In the genomic region with DNA sequence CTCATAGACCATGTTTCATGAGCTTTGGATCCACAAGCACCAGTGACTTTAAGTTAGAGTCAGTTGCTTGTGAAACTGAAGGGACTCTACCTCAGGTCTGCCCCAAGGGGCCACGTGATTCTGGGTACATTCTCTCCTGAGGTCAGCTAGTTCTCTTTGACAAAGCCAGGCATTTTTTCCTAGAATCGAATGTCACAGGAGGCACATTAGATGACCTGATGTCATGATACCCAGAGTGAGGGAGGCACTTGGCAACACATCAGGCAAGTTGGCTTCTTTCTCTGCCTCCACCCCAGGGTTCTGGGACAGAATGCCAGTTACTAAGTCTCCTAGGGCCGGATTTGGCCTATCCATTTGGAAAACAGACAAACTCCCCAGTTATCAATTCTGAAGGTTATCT, we compare ENCODE assay signal across 19 cellular contexts.
"Had no signal": no experiment of that assay in that cellular context is flagged by ENCODE, and none has a peak within 500 bp of the region (broad histone marks: within the 10 kb centered on the region; RNA-seq: fewer than 3 reads in every experiment).

No MANE protein-coding gene starts in this region.

- H3K27ac Mint-ChIP-seq: activated CD4-positive, alpha-beta memory T cell treated with anti-CD3 and anti-CD28 coated beads, Interleukin-2, amount 10 ng/mL, durations not matched to agents 7 days and 5 days; activated CD8-positive, alpha-beta memory T cell treated with anti-CD3 and anti-CD28 coated beads, Interleukin-2, amount 10 ng/mL, durations not matched to agents 7 days and 5 days; activated T-helper 17 cell treated with anti-CD3 and anti-CD28 coated beads, Interleukin-2, amount 50 U/mL, for 72 hours; immature natural killer cell; natural killer cell had no signal

- H3K27me3 Mint-ChIP-seq: brain had no signal

- ATAC-seq: activated CD8-positive, alpha-beta memory T cell treated with anti-CD3 and anti-CD28 coated beads, Interleukin-2, amount 10 ng/mL, durations not matched to agents 7 days and 5 days; activated T-helper 17 cell treated with anti-CD3 and anti-CD28 coated beads, Interleukin-2, amount 50 U/mL, for 72 hours; natural killer cell had no signal

- H3K9me3 Mint-ChIP-seq: immature natural killer cell, natural killer cell had no signal

- H3K4me3 Mint-ChIP-seq: activated CD4-positive, alpha-beta memory T cell treated with anti-CD3 and anti-CD28 coated beads, Interleukin-2, amount 10 ng/mL, durations not matched to agents 7 days and 5 days; activated CD8-positive, alpha-beta memory T cell treated with anti-CD3 and anti-CD28 coated beads, Interleukin-2, amount 10 ng/mL, durations not matched to agents 7 days and 5 days; activated T-helper 17 cell treated with anti-CD3 and anti-CD28 coated beads, Interleukin-2, amount 50 U/mL, for 72 hours; brain; immature natural killer cell; natural killer cell had no signal

- DNase-seq: activated CD4-positive, alpha-beta memory T cell treated with anti-CD3 and anti-CD28 coated beads, Interleukin-2, amount 10 ng/mL, durations not matched to agents 7 days and 5 days; activated CD4-positive, alpha-beta T cell treated with anti-CD3 and anti-CD28 coated beads for 48 hours; activated CD4-positive, CD25-positive, alpha-beta regulatory T cell; activated CD8-positive, alpha-beta memory T cell treated with anti-CD3 and anti-CD28 coated beads, Interleukin-2, amount 10 ng/mL, durations not matched to agents 7 days and 5 days; activated naive CD4-positive, alpha-beta T cell treated with Interleukin-2 at 50 U/mL for 16 hours; erythroblast; immature natural killer cell; kidney glomerular epithelial cell; natural killer cell; sigmoid colon; stimulated activated CD4-positive, alpha-beta T cell treated with anti-CD3 and anti-CD28 coated beads, Interleukin-4, amount 100 ng/mL, for 4 hours; stimulated activated naive CD4-positive, alpha-beta T cell; T-helper 1 cell; T1000; thyroid gland had no signal

- H3K36me3 Mint-ChIP-seq: immature natural killer cell, natural killer cell had no signal

- H3K27ac ChIP-seq: prostate gland, sigmoid colon, thyroid gland had no signal

- H3K36me3 ChIP-seq: prostate gland, sigmoid colon, thyroid gland had no signal

- H3K4me1 ChIP-seq: sigmoid colon had no signal

- H3K4me3 ChIP-seq: coronary artery, prostate gland, sigmoid colon, thyroid gland had no signal

- H3K9me3 ChIP-seq: prostate gland, sigmoid colon, thyroid gland had no signal

- H3K27me3 ChIP-seq: sigmoid colon, thyroid gland had no signal
